Comparison of ENCODE assay signal across 26 cellular contexts in the genomic region with DNA sequence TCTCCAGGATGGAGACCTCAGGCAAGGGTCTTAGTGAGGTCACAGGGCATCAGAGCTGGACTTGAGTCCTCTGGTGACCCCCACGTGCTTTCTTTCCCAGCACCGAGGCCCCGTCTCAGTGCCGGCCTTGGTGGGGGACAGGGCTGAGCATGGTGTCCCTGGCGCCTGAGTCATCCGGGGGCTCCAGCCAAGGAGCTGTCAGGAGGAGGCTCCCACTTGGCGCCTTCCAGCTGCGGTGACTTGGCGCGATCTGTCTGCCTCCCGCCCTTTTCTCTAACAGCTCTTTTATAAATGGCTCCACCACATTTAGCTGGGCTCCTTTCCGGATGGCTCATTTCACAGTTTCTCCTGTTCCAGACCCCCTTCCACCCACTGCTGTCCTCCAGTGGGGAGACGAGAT.
DNase-seq lines count a peak whose midpoint lies in the region; ATAC-seq and TF ChIP-seq lines count a peak whose summit lies in the region.
"Had no signal": no experiment of that assay in that cellular context is flagged by ENCODE, and none has a peak within 500 bp of the region (broad histone marks: within the 10 kb centered on the region; RNA-seq: fewer than 3 reads in every experiment).

No MANE protein-coding gene starts in this region.

- ATAC-seq in Right ventricle myocardium superior (ENCODE audit: poor library complexity) (peak; percentile 74), lung (ENCODE audit: insufficient read depth, low FRiP score) (no peak)
- no peak for ATAC-seq in CD8-positive, alpha-beta T cell
- ATAC-seq: activated T-cell treated with anti-CD3 and anti-CD28 coated beads, Interleukin-2, amount 50 U/mL, for 72 hours; sciatic nerve; T-helper 17 cell had no signal

- H3K4me1 ChIP-seq in lung (ENCODE audit: control insufficient read depth in 2 of 2, insufficient read depth in 2 of 2, low read length in 2 of 2) = no peaks in the 10 kb centered on the region
- no peaks in the 10 kb centered on the region for H3K4me1 ChIP-seq in CD8-positive, alpha-beta T cell (ENCODE audit: insufficient read depth, low read length)
- H3K4me1 ChIP-seq: tibial artery had no signal

- peaks cover 11% of the 10 kb centered on the region for H3K9me3 Mint-ChIP-seq in progenitor cell of endocrine pancreas (ENCODE audit: low read depth)
- H3K9me3 Mint-ChIP-seq in activated T-cell treated with anti-CD3 and anti-CD28 coated beads, Interleukin-2, amount 50 U/mL, for 24 hours = no peaks in the 10 kb centered on the region
- H3K9me3 Mint-ChIP-seq in CD8-positive, alpha-beta T cell = no peaks in the 10 kb centered on the region
- H3K9me3 Mint-ChIP-seq: activated naive CD4-positive, alpha-beta T cell treated with anti-CD3 and anti-CD28 coated beads, Interleukin-2, amount 10 ng/mL, durations not matched to agents 7 days and 5 days; activated T-cell treated with anti-CD3 and anti-CD28 coated beads, Interleukin-2, amount 50 U/mL, for 72 hours; natural killer cell treated with Interleukin-12 subunit alpha and Interleukin-12 subunit beta and Interleukin-15 and Interleukin-18, amount 100 ng/mL, for 72 hours had no signal

- intact Hi-C loops in Right ventricle myocardium superior (cut with DNase I) = no loop called here
- intact Hi-C loops in CD8-positive, alpha-beta T cell (cut with DNase I, micrococcal nuclease) = no loop called here

- WGBS in lung, 2 donors = 80 to 87% methylated on average over 13 of the region's 13 CpGs

- POLR2A ChIA-PET in CD8-positive, alpha-beta T cell (lab: Charles Lee) = no interaction called here

- H3K4me3 Mint-ChIP-seq in progenitor cell of endocrine pancreas (ENCODE audit: low read depth) = no peak overlapping the region
- no peak overlapping the region for H3K4me3 Mint-ChIP-seq in activated T-cell treated with anti-CD3 and anti-CD28 coated beads, Interleukin-2, amount 50 U/mL, for 24 hours
- no peak overlapping the region for H3K4me3 Mint-ChIP-seq in CD8-positive, alpha-beta T cell
- H3K4me3 Mint-ChIP-seq: activated naive CD4-positive, alpha-beta T cell treated with anti-CD3 and anti-CD28 coated beads, Interleukin-2, amount 10 ng/mL, durations not matched to agents 7 days and 5 days; activated T-cell treated with anti-CD3 and anti-CD28 coated beads, Interleukin-2, amount 50 U/mL, for 72 hours; brain; natural killer cell treated with Interleukin-12 subunit alpha and Interleukin-12 subunit beta and Interleukin-15 and Interleukin-18, amount 100 ng/mL, for 72 hours; T-helper 17 cell had no signal

- CTCF ChIA-PET in CD8-positive, alpha-beta T cell (lab: Charles Lee) = interaction anchor here (0.7 to 1.5 kb wide), 2 partner anchors 253 to 1391 kb away, joined by 3 to 4 read pairs; no protein-coding TSS in a partner anchor

- no peaks in the 10 kb centered on the region for H3K36me3 ChIP-seq in lung (ENCODE audit: control insufficient read depth in 2 of 2, insufficient read depth in 2 of 2, low read length in 2 of 2)
- H3K36me3 ChIP-seq in CD8-positive, alpha-beta T cell (ENCODE audit: insufficient read depth, low read length) = no peaks in the 10 kb centered on the region
- H3K36me3 ChIP-seq: BLaER1 treated with 17β-estradiol and CSF1 and Interleukin-3, amounts not matched to agents 10 nM and 100 nM; tibial artery had no signal

- TF ChIP-seq CTCF in coronary artery (IDR thresholded peaks at IDR 0.05) = no peak
- TF ChIP-seq CTCF in lung (IDR thresholded peaks at IDR 0.05; ENCODE audit: control extremely low read depth, extremely low read depth) = no peak
- TF ChIP-seq CTCF in progenitor cell of endocrine pancreas (IDR thresholded peaks at IDR 0.05; ENCODE audit: unreplicated experiment) = no peak
- no peak for TF ChIP-seq CTCF in CD8-positive, alpha-beta T cell (IDR thresholded peaks at IDR 0.05)

- no peak overlapping the region for H3K27ac ChIP-seq in coronary artery
- no peak overlapping the region for H3K27ac ChIP-seq in lung (ENCODE audit: low read depth in 1 of 2, low read length in 1 of 2)
- H3K27ac ChIP-seq in CD8-positive, alpha-beta T cell (ENCODE audit: low read depth, low read length) = no peak overlapping the region
- H3K27ac ChIP-seq: BLaER1 treated with 17β-estradiol and CSF1 and Interleukin-3, amounts not matched to agents 10 nM and 100 nM; tibial artery had no signal

- H3K4me1 Mint-ChIP-seq in progenitor cell of endocrine pancreas (ENCODE audit: low read depth) = peaks cover 8% of the 10 kb centered on the region
- no peaks in the 10 kb centered on the region for H3K4me1 Mint-ChIP-seq in activated T-cell treated with anti-CD3 and anti-CD28 coated beads, Interleukin-2, amount 50 U/mL, for 24 hours (ENCODE audit: low read depth)
- H3K4me1 Mint-ChIP-seq in CD8-positive, alpha-beta T cell (ENCODE audit: low read depth) = no peaks in the 10 kb centered on the region
- H3K4me1 Mint-ChIP-seq: activated naive CD4-positive, alpha-beta T cell treated with anti-CD3 and anti-CD28 coated beads, Interleukin-2, amount 10 ng/mL, durations not matched to agents 7 days and 5 days had no signal

- no peaks in the 10 kb centered on the region for H3K27me3 ChIP-seq in lung (ENCODE audit: control insufficient read depth, insufficient read depth)
- no peaks in the 10 kb centered on the region for H3K27me3 ChIP-seq in CD8-positive, alpha-beta T cell (ENCODE audit: insufficient read depth, low read length)

- no peaks in the 10 kb centered on the region for H3K36me3 Mint-ChIP-seq in progenitor cell of endocrine pancreas (ENCODE audit: insufficient read depth)
- no peaks in the 10 kb centered on the region for H3K36me3 Mint-ChIP-seq in activated T-cell treated with anti-CD3 and anti-CD28 coated beads, Interleukin-2, amount 50 U/mL, for 24 hours (ENCODE audit: low read depth)
- no peaks in the 10 kb centered on the region for H3K36me3 Mint-ChIP-seq in CD8-positive, alpha-beta T cell
- H3K36me3 Mint-ChIP-seq: activated naive CD4-positive, alpha-beta T cell treated with anti-CD3 and anti-CD28 coated beads, Interleukin-2, amount 10 ng/mL, durations not matched to agents 7 days and 5 days; natural killer cell treated with Interleukin-12 subunit alpha and Interleukin-12 subunit beta and Interleukin-15 and Interleukin-18, amount 100 ng/mL, for 72 hours had no signal

- H3K9me3 ChIP-seq in lung (ENCODE audit: control insufficient read depth in 2 of 2, insufficient read depth in 1 of 2, low read length in 1 of 2) = peaks cover 0 to 1% of the 10 kb centered on the region in 2 donors
- H3K9me3 ChIP-seq in CD8-positive, alpha-beta T cell (ENCODE audit: low read length) = no peaks in the 10 kb centered on the region
- H3K9me3 ChIP-seq: BLaER1 treated with 17β-estradiol and CSF1 and Interleukin-3, amounts not matched to agents 10 nM and 100 nM; tibial artery had no signal

- H3K4me3 ChIP-seq in coronary artery (no peak overlapping the region), lung (no peak overlapping the region)
- H3K4me3 ChIP-seq in CD8-positive, alpha-beta T cell (ENCODE audit: low read depth, low read length) = no peak overlapping the region
- H3K4me3 ChIP-seq: BLaER1 treated with 17β-estradiol and CSF1 and Interleukin-3, amounts not matched to agents 10 nM and 100 nM; tibial artery had no signal

- H3K27me3 Mint-ChIP-seq in progenitor cell of endocrine pancreas = peaks cover 43% of the 10 kb centered on the region
- peaks cover 16% of the 10 kb centered on the region for H3K27me3 Mint-ChIP-seq in activated T-cell treated with anti-CD3 and anti-CD28 coated beads, Interleukin-2, amount 50 U/mL, for 24 hours
- peaks cover 22% of the 10 kb centered on the region for H3K27me3 Mint-ChIP-seq in CD8-positive, alpha-beta T cell (ENCODE audit: low read depth)

- H3K27ac Mint-ChIP-seq in progenitor cell of endocrine pancreas = no peak overlapping the region
- H3K27ac Mint-ChIP-seq in activated T-cell treated with anti-CD3 and anti-CD28 coated beads, Interleukin-2, amount 50 U/mL, for 24 hours = no peak overlapping the region
- H3K27ac Mint-ChIP-seq in CD8-positive, alpha-beta T cell = no peak overlapping the region
- H3K27ac Mint-ChIP-seq: activated naive CD4-positive, alpha-beta T cell treated with anti-CD3 and anti-CD28 coated beads, Interleukin-2, amount 10 ng/mL, durations not matched to agents 7 days and 5 days; activated T-cell treated with anti-CD3 and anti-CD28 coated beads, Interleukin-2, amount 50 U/mL, for 72 hours; natural killer cell treated with Interleukin-12 subunit alpha and Interleukin-12 subunit beta and Interleukin-15 and Interleukin-18, amount 100 ng/mL, for 72 hours; T-helper 17 cell had no signal

- peak; percentile 62 for DNase-seq in coronary artery (ENCODE audit: low spot score)
- peak; percentile 81 for DNase-seq in Right ventricle myocardium superior
- DNase-seq in lung (ENCODE audit: low spot score) = peak; percentile 43
- peak; percentile 10 for DNase-seq in progenitor cell of endocrine pancreas (ENCODE audit: low spot score, unreplicated experiment)
- DNase-seq in foreskin melanocyte = no peak
- no peak for DNase-seq in activated CD4-positive, alpha-beta T cell treated with anti-CD3 and anti-CD28 coated beads, Interleukin-2, amount 50 U/mL, for 48 hours
- no peak for DNase-seq in activated T-cell treated with anti-CD3 and anti-CD28 coated beads, Interleukin-2, amount 50 U/mL, for 24 hours
- DNase-seq in CD8-positive, alpha-beta T cell = no peak
- DNase-seq: activated CD4-positive, alpha-beta T cell treated with anti-CD3 and anti-CD28 coated beads, Interleukin-2, amount 50 U/mL, for 1 hour; activated CD4-positive, CD25-positive, alpha-beta regulatory T cell; activated naive CD4-positive, alpha-beta T cell treated with anti-CD3 and anti-CD28 coated beads, Interleukin-2, amount 10 ng/mL, durations not matched to agents 7 days and 5 days; activated T-cell treated with anti-CD3 and anti-CD28 coated beads, Interleukin-2, amount 50 U/mL, for 72 hours; amniotic stem cell; COR-L47; DMS53; glutamatergic neuron; NCI-H1417 treated with DMSO at 0.1 percent for 48 hours; NCI-H2081; NCI-H524 treated with DMSO at 0.1 percent for 48 hours; stimulated activated CD4-positive, alpha-beta T cell treated with anti-CD3 and anti-CD28 coated beads, Interleukin-4, amount 100 ng/mL, for 1 hour; T-helper 17 cell; tibial artery had no signal

Comparison
In these comparisons a context has a peak if more than half of its experiments do, and no peak if none do; other contexts are left out.
1. DNase-seq: peak in coronary artery (single experiment), Right ventricle myocardium superior (single experiment), lung (single experiment) and progenitor cell of endocrine pancreas (single experiment); none in foreskin melanocyte (single experiment), activated CD4-positive, alpha-beta T cell treated with anti-CD3 and anti-CD28 coated beads, Interleukin-2, amount 50 U/mL, for 48 hours (0 of 2), activated T-cell treated with anti-CD3 and anti-CD28 coated beads, Interleukin-2, amount 50 U/mL, for 24 hours (single experiment) and CD8-positive, alpha-beta T cell (0 of 7).